9 cellular contexts compared by ENCODE assay signal in the genomic region with DNA sequence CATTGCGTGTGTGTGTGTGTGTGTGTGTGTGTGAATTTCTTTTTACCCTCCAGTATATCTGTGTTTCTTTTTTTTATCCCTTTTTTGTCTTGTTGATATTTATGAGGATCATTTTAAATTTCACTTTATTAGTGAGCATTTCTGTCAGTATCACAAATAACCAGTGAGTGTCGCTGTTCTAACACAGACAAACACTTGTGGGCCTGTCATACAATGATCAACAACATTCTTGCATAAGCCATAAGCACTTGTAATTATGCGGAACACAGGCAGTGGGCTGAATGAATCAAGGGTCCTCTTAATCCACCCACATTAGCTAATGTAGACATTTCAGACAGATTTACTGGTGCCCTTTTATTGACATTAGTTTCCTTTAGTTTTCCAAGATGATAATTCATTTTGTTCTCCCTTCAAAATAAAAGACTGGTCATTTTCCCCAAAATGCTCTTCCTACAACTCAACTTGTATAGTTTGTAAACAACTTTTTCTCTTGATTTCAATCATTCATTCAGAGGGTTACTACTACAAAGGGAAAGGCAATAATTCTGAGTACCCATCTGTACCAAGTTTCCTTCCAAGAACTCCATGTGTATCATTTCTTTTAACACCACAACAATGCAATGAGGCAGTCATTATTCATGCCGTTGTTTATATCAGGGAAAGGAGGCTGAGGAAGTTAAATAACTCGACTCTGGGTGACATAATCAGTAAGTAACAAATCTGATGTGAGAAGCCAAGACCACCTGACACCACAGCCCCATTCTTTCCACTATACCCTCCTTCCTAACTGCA. TPM values are rescaled to one million over a fixed set of nuclear protein-coding genes. Genes with fewer than 3 reads are reported as not detected.
A peak's percentile ranks its signal among the peaks of the same experiment; 100 is the strongest.
DNase-seq lines count a peak whose midpoint lies in the region; ATAC-seq, FAIRE-seq and TF ChIP-seq lines count a peak whose summit lies in the region.
"Had no signal": no experiment of that assay in that cellular context is flagged by ENCODE, and none has a peak within 500 bp of the region (broad histone marks: within the 10 kb centered on the region; RNA-seq: fewer than 3 reads in every experiment).

No MANE protein-coding gene starts in this region.

- no peaks in the 10 kb centered on the region for H3K27me3 ChIP-seq in bronchial epithelial cell (ENCODE audit: control insufficient read depth, insufficient read depth, low read length)
- no peaks in the 10 kb centered on the region for H3K27me3 ChIP-seq in HepG2 (ENCODE audit: control insufficient read depth in 1 of 2, insufficient read depth in 2 of 2, low read length in 2 of 2)

- POLR2A ChIA-PET in HepG2 (lab: Yijun Ruan, JAX): no interaction called here

- no peak for TF ChIP-seq POLR2A in HepG2 (IDR thresholded peaks at IDR 0.05; ENCODE audit: insufficient read depth in 1 of 2, low read depth in 2 of 2, low read length in 2 of 2)

- H3K79me2 ChIP-seq in HepG2 (ENCODE audit: insufficient read depth, low read length): no peaks in the 10 kb centered on the region

- H3K27ac ChIP-seq in HepG2 (ENCODE audit: extremely low read length, insufficient read depth, low read length): no peak overlapping the region

- H3K4me1 Mint-ChIP-seq in activated T-cell treated with anti-CD3 and anti-CD28 coated beads, Interleukin-2, amount 50 U/mL, for 72 hours (ENCODE audit: low read depth): no peaks in the 10 kb centered on the region

- peaks cover 0 to 2% of the 10 kb centered on the region in 2 donors for H3K36me3 Mint-ChIP-seq in activated T-cell treated with anti-CD3 and anti-CD28 coated beads, Interleukin-2, amount 50 U/mL, for 72 hours (ENCODE audit: insufficient read depth in 2 of 2)

- TF ChIP-seq CTCF in bronchial epithelial cell (IDR thresholded peaks at IDR 0.05; ENCODE audit: insufficient read depth, low read length, severe bottlenecking) (peak; percentile 59), HepG2 (CRISPR knock-in tag; IDR thresholded peaks at IDR 0.05) (peak; percentile 72)

- no peaks in the 10 kb centered on the region for H4K20me1 ChIP-seq in HepG2 (ENCODE audit: insufficient read depth, low read length)

- intact Hi-C loops in HepG2 (cut with micrococcal nuclease; ENCODE audit: unreplicated experiment): loop anchor here (1.0 to 10.0 kb wide), 3 partner anchors 251 to 867 kb away; no protein-coding TSS in a partner anchor

- 1% methylated on average over 5 of the region's 5 CpGs for WGBS in HepG2 (ENCODE audit: low lambda C conversion rate)

- no peaks in the 10 kb centered on the region for H3K9me3 Mint-ChIP-seq in activated T-cell treated with anti-CD3 and anti-CD28 coated beads, Interleukin-2, amount 50 U/mL, for 72 hours

- peak; percentile 84 for ATAC-seq in GM19043 (IDR thresholded peaks at IDR 0.05; ENCODE audit: low read depth, unreplicated experiment)
- peak; percentile 88 for ATAC-seq in HG03280 (IDR thresholded peaks at IDR 0.05; ENCODE audit: unreplicated experiment)
- ATAC-seq in HepG2: peak; percentile 80
- ATAC-seq in activated T-cell treated with anti-CD3 and anti-CD28 coated beads, Interleukin-2, amount 50 U/mL, for 72 hours (replicated peaks in 1 of 2): no peak

- no peaks in the 10 kb centered on the region for H3K27me3 Mint-ChIP-seq in activated T-cell treated with anti-CD3 and anti-CD28 coated beads, Interleukin-2, amount 50 U/mL, for 72 hours (ENCODE audit: low read depth)

- H3K36me3 ChIP-seq in bronchial epithelial cell (ENCODE audit: control insufficient read depth, insufficient read depth, low read length) (no peaks in the 10 kb centered on the region), HepG2 (replicated peaks in 1 of 2; ENCODE audit: control insufficient read depth in 1 of 2, insufficient read depth in 2 of 2, low read length in 2 of 2) (no peaks in the 10 kb centered on the region)

- H3K9ac ChIP-seq in HepG2 (ENCODE audit: insufficient read depth, low read depth, low read length): no peak overlapping the region

- H3K4me3 ChIP-seq in bronchial epithelial cell (ENCODE audit: low read depth, low read length) (no peak overlapping the region), HepG2 (replicated peaks in 1 of 3; ENCODE audit: insufficient read depth in 1 of 3, low read depth in 2 of 3, low read length in 3 of 3) (no peak overlapping the region)

- H2AFZ ChIP-seq in HepG2 (ENCODE audit: low read length): no peak overlapping the region

- DNase-seq in CD1c-positive myeloid dendritic cell (ENCODE audit: extremely low spot score): peak; percentile 34
- DNase-seq in NCI-H524 treated with DMSO at 0.1 percent for 48 hours (lab: John Stamatoyannopoulos, UW): peak; percentile 22
- DNase-seq in bronchial epithelial cell (ENCODE audit: low read depth): peak; percentile 73
- peak; percentile 58 for DNase-seq in HepG2 (ENCODE audit: low spot score)
- DNase-seq in activated CD4-positive, CD25-positive, alpha-beta regulatory T cell (lab: John Stamatoyannopoulos, UW): no peak
- no peak for DNase-seq in activated T-cell treated with anti-CD3 and anti-CD28 coated beads, Interleukin-2, amount 50 U/mL, for 72 hours

- no peak overlapping the region for H3K27ac Mint-ChIP-seq in activated T-cell treated with anti-CD3 and anti-CD28 coated beads, Interleukin-2, amount 50 U/mL, for 72 hours

- no peak overlapping the region for H3K4me2 ChIP-seq in HepG2 (ENCODE audit: low read depth, low read length)

- TF ChIP-seq EP300 in HepG2 (IDR thresholded peaks at IDR 0.05; ENCODE audit: low read depth in 2 of 2, low read length in 2 of 2) (no peak), HepG2 (CRISPR knock-in tag; IDR thresholded peaks at IDR 0.05; ENCODE audit: borderline replicate concordance) (no peak)

- no peaks in the 10 kb centered on the region for H3K4me1 ChIP-seq in HepG2 (ENCODE audit: insufficient read depth, low read length)

- in situ Hi-C loops in HepG2 (cut with HindIII; ENCODE audit: extremely low pct_ligation_motif_present, low pct_unique_long_range_greater_than_20kb): loop anchor here (10.0 to 25.0 kb wide), 2 partner anchors 347 to 865 kb away; no protein-coding TSS in a partner anchor

- TF ChIP-seq RAD21 in HepG2 (CRISPR knock-in tag; IDR thresholded peaks at IDR 0.05): no peak

- H3K9me3 ChIP-seq in HepG2 (ENCODE audit: low read length): no peaks in the 10 kb centered on the region

- no TSS peak for BruUV-seq in HepG2 (replicated peaks; lab: Mats Ljungman, UMichigan)

- H3K4me3 Mint-ChIP-seq in activated T-cell treated with anti-CD3 and anti-CD28 coated beads, Interleukin-2, amount 50 U/mL, for 72 hours: no peak overlapping the region

- CTCF ChIA-PET in HepG2 (lab: Yijun Ruan, JAX; ENCODE audit: low intra/inter-chr PET ratio, low total read pairs): interaction anchor here (0.8 to 3.1 kb wide), 3 partner anchors 254 to 862 kb away, joined by 3 to 12 read pairs (median 10); no protein-coding TSS in a partner anchor

- FAIRE-seq in bronchial epithelial cell (lab: Jason Lieb, UNC) (no peak), HepG2 (lab: Jason Lieb, UNC) (peak; percentile 36)

TF ChIP-seq in HepG2, 621 proteins besides CTCF, POLR2A, EP300 and RAD21 (continues in another document):
- no peak for TF ChIP-seq ZNF570 (CRISPR knock-in tag; IDR thresholded peaks at IDR 0.05; ENCODE audit: borderline replicate concordance)
- TF ChIP-seq FOXP1 (IDR thresholded peaks at IDR 0.05): no peak
- peak; percentile 34; the same call in 1 of the 2 replicates for TF ChIP-seq FOXP1 (CRISPR knock-in tag; IDR thresholded peaks at IDR 0.05)
- TF ChIP-seq, protein P1, sequence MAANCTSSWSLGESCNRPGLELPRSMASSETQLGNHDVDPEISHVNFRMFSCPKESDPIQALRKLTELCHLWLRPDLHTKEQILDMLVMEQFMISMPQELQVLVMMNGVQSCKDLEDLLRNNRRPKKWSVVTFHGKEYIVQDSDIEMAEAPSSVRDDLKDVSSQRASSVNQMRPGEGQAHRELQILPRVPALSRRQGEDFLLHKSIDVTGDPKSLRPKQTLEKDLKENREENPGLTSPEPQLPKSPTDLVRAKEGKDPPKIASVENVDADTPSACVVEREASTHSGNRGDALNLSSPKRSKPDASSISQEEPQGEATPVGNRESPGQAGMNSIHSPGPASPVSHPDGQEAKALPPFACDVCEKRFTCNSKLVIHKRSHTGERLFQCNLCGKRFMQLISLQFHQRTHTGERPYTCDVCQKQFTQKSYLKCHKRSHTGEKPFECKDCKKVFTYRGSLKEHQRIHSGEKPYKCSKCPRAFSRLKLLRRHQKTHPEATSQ (CRISPR knock-in tag; IDR thresholded peaks at IDR 0.05; ENCODE audit: borderline replicate concordance): no peak
- TF ChIP-seq SAFB2 (CRISPR knock-in tag; IDR thresholded peaks at IDR 0.05; ENCODE audit: borderline replicate concordance, low read depth): no peak
- 0 out of 4 replicates have a peak, but pooled peaks of 1 of the 2 experiments have one; percentile 18 for TF ChIP-seq KLF16 (CRISPR knock-in tag; IDR thresholded peaks at IDR 0.05)
- no peak for TF ChIP-seq ZC3H13 (CRISPR knock-in tag; IDR thresholded peaks at IDR 0.05)
- TF ChIP-seq MED13 (CRISPR knock-in tag; IDR thresholded peaks at IDR 0.05): no peak
- TF ChIP-seq ZNF432 (CRISPR knock-in tag; IDR thresholded peaks at IDR 0.05; ENCODE audit: borderline replicate concordance): no peak

RNA-seq across cellular contexts. Expression of a gene that starts 34.6 kb away (rescaled TPM):
- total RNA-seq in bronchial epithelial cell (under 0.01 TPM in 2 replicates), HepG2 (2016; rRNA removed; fragmentation: Illumina TruSeq; extraction: Trizol) (0.44 and 0.48 TPM in 2 replicates)
- 0.10 TPM in 1 of 2 replicates, not detected in the other for total RNA-seq in HepG2 (2016; cell fraction: cytosol; rRNA removed; fragmentation: Illumina TruSeq; extraction: Trizol; ENCODE audit: low read depth)
- 0.41 and 0.71 TPM in 2 replicates for total RNA-seq in HepG2 (2016; cell fraction: insoluble cytoplasmic fraction; rRNA removed; fragmentation: Illumina TruSeq; extraction: Trizol)
- total RNA-seq in HepG2 (2016; cell fraction: membrane; rRNA removed; fragmentation: Illumina TruSeq; extraction: Trizol): 0.21 and 0.22 TPM in 2 replicates
- 0.56 and 0.63 TPM in 2 replicates for total RNA-seq in HepG2 (2016; cell fraction: nucleus; rRNA removed; fragmentation: Illumina TruSeq; extraction: Trizol)
- 0.17 and 0.18 TPM in 2 replicates for polyA plus RNA-seq in HepG2 (2011; rRNA removed)
- 0.09 and 0.24 TPM in 2 replicates for polyA plus RNA-seq in HepG2 (2011; cell fraction: cytosol; rRNA removed)
- polyA plus RNA-seq in HepG2 (2011; cell fraction: nucleus; rRNA removed): 0.08 and 0.12 TPM in 2 replicates
- polyA plus RNA-seq in HepG2 (2012): 0.16 and 0.17 TPM in 2 replicates
- 0.03 TPM in 2 replicates for polyA plus RNA-seq in HepG2 (2016; cell fraction: cytosol; fragmentation: Illumina TruSeq; extraction: Trizol; ENCODE audit: low read depth)
- polyA plus RNA-seq in HepG2 (2016; cell fraction: insoluble cytoplasmic fraction; fragmentation: Illumina TruSeq; extraction: Trizol; ENCODE audit: low read depth): 0.32 and 0.35 TPM in 2 replicates
- polyA plus RNA-seq in HepG2 (2016; cell fraction: membrane; fragmentation: Illumina TruSeq; extraction: Trizol; ENCODE audit: low read depth): 0.07 and 0.09 TPM in 2 replicates
- polyA plus RNA-seq in HepG2 (2016; cell fraction: nucleus; fragmentation: Illumina TruSeq; extraction: Trizol; ENCODE audit: insufficient read depth, low read depth): 0.41 and 0.47 TPM in 2 replicates
- 0.02 and 0.10 TPM in 2 replicates for polyA minus RNA-seq in HepG2 (2011; rRNA and poly(A)+ RNA removed; ENCODE audit: low replicate concordance)
- polyA minus RNA-seq in HepG2 (2011; cell fraction: cytosol; rRNA and poly(A)+ RNA removed): 0.35 and 0.40 TPM in 2 replicates
- polyA minus RNA-seq in HepG2 (2011; cell fraction: nucleus; rRNA and poly(A)+ RNA removed): 0.26 and 0.37 TPM in 2 replicates
- not detected for total RNA-seq in activated T-cell treated with anti-CD3 and anti-CD28 coated beads, Interleukin-2, amount 50 U/mL, for 72 hours
- total RNA-seq: mononuclear cell had no signal

Comparison
In these comparisons a context has a peak if more than half of its experiments do, and no peak if none do; other contexts are left out.
1. DNase-seq: peak in CD1c-positive myeloid dendritic cell (single experiment), NCI-H524 treated with DMSO at 0.1 percent for 48 hours (single experiment), bronchial epithelial cell (single experiment) and HepG2 (single experiment); none in activated CD4-positive, CD25-positive, alpha-beta regulatory T cell (0 of 4) and activated T-cell treated with anti-CD3 and anti-CD28 coated beads, Interleukin-2, amount 50 U/mL, for 72 hours (0 of 2).
2. ATAC-seq: peak in GM19043 (single experiment), HG03280 (single experiment) and HepG2 (single experiment); none in activated T-cell treated with anti-CD3 and anti-CD28 coated beads, Interleukin-2, amount 50 U/mL, for 72 hours (0 of 2).